In genomic region chr1:203326830-203327683, GRCh38 we compare ENCODE assay signal across 8 cellular contexts. TPM values are rescaled to one million over a fixed set of nuclear protein-coding genes. Genes with fewer than 3 reads are reported as not detected.
A peak's percentile ranks its signal among the peaks of the same experiment; 100 is the strongest.
DNase-seq lines count a peak whose midpoint lies in the region; ATAC-seq and FAIRE-seq lines count a peak whose summit lies in the region.

No MANE protein-coding gene starts in this region.

- intact Hi-C loops in activated T-helper 1 cell treated with anti-CD3 and anti-CD28 coated beads, Interleukin-12 subunit alpha, Interleukin-12 subunit beta, Interleukin-2, Interleukin-4 antibody, amounts not matched to agents 30 ng/mL and 10 ng/mL and 1 ng/mL, durations not matched to agents 14 hours and 24 hours and 36 hours (cut with micrococcal nuclease), result loop anchor here (1.0 to 10.0 kb wide), 15 partner anchors 11 to 1180 kb away; partner anchors contain the start of genes ATP2B4, BTG2, LAX1 and PPFIA4
- intact Hi-C loops in naive thymus-derived CD4-positive, alpha-beta T cell (cut with micrococcal nuclease), result loop anchor here (1.0 to 10.0 kb wide), 15 partner anchors 10 to 1958 kb away; partner anchors contain the start of genes BTG2 (in 2 of the 2), ATP2B4 (in 1 of the 2), KDM5B (in 1 of the 2) and LAX1 (in 1 of the 2)

- no peaks in the 10 kb centered on the region for H3K9me3 Mint-ChIP-seq in activated T-helper 1 cell treated with anti-CD3 and anti-CD28 coated beads, Interleukin-12 subunit alpha, Interleukin-12 subunit beta, Interleukin-2, Interleukin-4 antibody, amounts not matched to agents 30 ng/mL and 10 ng/mL and 1 ng/mL, durations not matched to agents 14 hours and 24 hours and 36 hours
- H3K9me3 Mint-ChIP-seq in naive thymus-derived CD4-positive, alpha-beta T cell, result no peaks in the 10 kb centered on the region
- no peaks in the 10 kb centered on the region for H3K9me3 Mint-ChIP-seq in stimulated activated naive B cell treated with anti-CD40 and anti-IgM and Interleukin-4, amounts not matched to agents 10 μg/mL and 1 μg/mL and 100 μg/mL, for 72 hours

- CTCF ChIA-PET in naive thymus-derived CD4-positive, alpha-beta T cell (lab: Charles Lee), result interaction anchor here (0.6 to 9.7 kb wide), 9 partner anchors 11 to 984 kb away, joined by 3 to 215 read pairs (median 14); partner anchors contain the start of gene BTG2

- POLR2A ChIA-PET in naive thymus-derived CD4-positive, alpha-beta T cell (lab: Charles Lee), result interaction anchor here (0.8 to 24.2 kb wide), 10 partner anchors 10 to 356 kb away, joined by 3 to 1812 read pairs (median 10); partner anchors contain the start of genes ATP2B4 and BTG2

- peak; percentile 90 for DNase-seq in DMS79 (lab: John Stamatoyannopoulos, UW)
- DNase-seq in RCC 7860 (ENCODE audit: low spot score), result peak; percentile 57
- DNase-seq in activated T-helper 1 cell treated with anti-CD3 and anti-CD28 coated beads, Interleukin-12 subunit alpha, Interleukin-12 subunit beta, Interleukin-2, Interleukin-4 antibody, amounts not matched to agents 30 ng/mL and 10 ng/mL and 1 ng/mL, durations not matched to agents 14 hours and 24 hours and 36 hours (ENCODE audit: low spot score), result peak; percentile 94
- peak; percentile 75 for DNase-seq in fibroblast of gingiva (ENCODE audit: low read depth)
- DNase-seq in naive thymus-derived CD4-positive, alpha-beta T cell, result peak; percentile 90 to 96 (median 94)
- DNase-seq in stimulated activated naive B cell treated with anti-CD40 and anti-IgM and Interleukin-4, amounts not matched to agents 10 μg/mL and 1 μg/mL and 100 μg/mL, for 72 hours, result peak; percentile 94

- H3K4me3 Mint-ChIP-seq in activated T-helper 1 cell treated with anti-CD3 and anti-CD28 coated beads, Interleukin-12 subunit alpha, Interleukin-12 subunit beta, Interleukin-2, Interleukin-4 antibody, amounts not matched to agents 30 ng/mL and 10 ng/mL and 1 ng/mL, durations not matched to agents 14 hours and 24 hours and 36 hours, result peak overlapping the region; percentile 79
- peak overlapping the region; percentile 80 to 89 (median 86) for H3K4me3 Mint-ChIP-seq in naive thymus-derived CD4-positive, alpha-beta T cell
- H3K4me3 Mint-ChIP-seq in stimulated activated naive B cell treated with anti-CD40 and anti-IgM and Interleukin-4, amounts not matched to agents 10 μg/mL and 1 μg/mL and 100 μg/mL, for 72 hours, result peak overlapping the region; percentile 83 to 87

- FAIRE-seq in RCC 7860 (lab: Jason Lieb, UNC), result peak; percentile 40

- peak overlapping the region; percentile 84 for H3K27ac ChIP-seq in KOPT-K1 (ENCODE audit: low read depth, low read length, poor library complexity, severe bottlenecking)
- peak overlapping the region; percentile 98 for H3K27ac ChIP-seq in naive thymus-derived CD4-positive, alpha-beta T cell (ENCODE audit: low read depth, low read length)

- H3K36me3 Mint-ChIP-seq in activated T-helper 1 cell treated with anti-CD3 and anti-CD28 coated beads, Interleukin-12 subunit alpha, Interleukin-12 subunit beta, Interleukin-2, Interleukin-4 antibody, amounts not matched to agents 30 ng/mL and 10 ng/mL and 1 ng/mL, durations not matched to agents 14 hours and 24 hours and 36 hours (ENCODE audit: low read depth), result no peaks in the 10 kb centered on the region
- no peaks in the 10 kb centered on the region for H3K36me3 Mint-ChIP-seq in naive thymus-derived CD4-positive, alpha-beta T cell
- no peaks in the 10 kb centered on the region for H3K36me3 Mint-ChIP-seq in stimulated activated naive B cell treated with anti-CD40 and anti-IgM and Interleukin-4, amounts not matched to agents 10 μg/mL and 1 μg/mL and 100 μg/mL, for 72 hours

- peak overlapping the region; percentile 72 for H3K4me3 ChIP-seq in naive thymus-derived CD4-positive, alpha-beta T cell (ENCODE audit: low read length)

- no peaks in the 10 kb centered on the region for H3K36me3 ChIP-seq in KOPT-K1 (ENCODE audit: insufficient read depth, low read length)
- no peaks in the 10 kb centered on the region for H3K36me3 ChIP-seq in naive thymus-derived CD4-positive, alpha-beta T cell (ENCODE audit: control insufficient read depth in 2 of 3, insufficient read depth in 3 of 3, low read length in 3 of 3)

- H3K27me3 Mint-ChIP-seq in activated T-helper 1 cell treated with anti-CD3 and anti-CD28 coated beads, Interleukin-12 subunit alpha, Interleukin-12 subunit beta, Interleukin-2, Interleukin-4 antibody, amounts not matched to agents 30 ng/mL and 10 ng/mL and 1 ng/mL, durations not matched to agents 14 hours and 24 hours and 36 hours (ENCODE audit: insufficient read depth), result peaks cover 2% of the 10 kb centered on the region
- no peaks in the 10 kb centered on the region for H3K27me3 Mint-ChIP-seq in naive thymus-derived CD4-positive, alpha-beta T cell
- no peaks in the 10 kb centered on the region for H3K27me3 Mint-ChIP-seq in stimulated activated naive B cell treated with anti-CD40 and anti-IgM and Interleukin-4, amounts not matched to agents 10 μg/mL and 1 μg/mL and 100 μg/mL, for 72 hours

- H3K4me1 ChIP-seq in naive thymus-derived CD4-positive, alpha-beta T cell (ENCODE audit: control insufficient read depth in 2 of 2, insufficient read depth in 2 of 2, low read length in 2 of 2), result peaks cover 55 to 56% of the 10 kb centered on the region in 2 donors

- H3K27me3 ChIP-seq in naive thymus-derived CD4-positive, alpha-beta T cell (ENCODE audit: control insufficient read depth in 2 of 2, insufficient read depth in 2 of 2, low read length in 2 of 2), result no peaks in the 10 kb centered on the region

- peak; percentile 56 for ATAC-seq in GM21825 (IDR thresholded peaks at IDR 0.05; ENCODE audit: unreplicated experiment)
- peak; percentile 84 for ATAC-seq in naive thymus-derived CD4-positive, alpha-beta T cell
- peak; percentile 80 to 83 for ATAC-seq in stimulated activated naive B cell treated with anti-CD40 and anti-IgM and Interleukin-4, amounts not matched to agents 10 μg/mL and 1 μg/mL and 100 μg/mL, for 72 hours (replicated peaks)

- peak overlapping the region; percentile 97 for H3K27ac Mint-ChIP-seq in activated T-helper 1 cell treated with anti-CD3 and anti-CD28 coated beads, Interleukin-12 subunit alpha, Interleukin-12 subunit beta, Interleukin-2, Interleukin-4 antibody, amounts not matched to agents 30 ng/mL and 10 ng/mL and 1 ng/mL, durations not matched to agents 14 hours and 24 hours and 36 hours
- H3K27ac Mint-ChIP-seq in naive thymus-derived CD4-positive, alpha-beta T cell, result peak overlapping the region; percentile 90 to 100 (median 99)
- peak overlapping the region; percentile 93 for H3K27ac Mint-ChIP-seq in stimulated activated naive B cell treated with anti-CD40 and anti-IgM and Interleukin-4, amounts not matched to agents 10 μg/mL and 1 μg/mL and 100 μg/mL, for 72 hours

- H3K4me1 Mint-ChIP-seq in activated T-helper 1 cell treated with anti-CD3 and anti-CD28 coated beads, Interleukin-12 subunit alpha, Interleukin-12 subunit beta, Interleukin-2, Interleukin-4 antibody, amounts not matched to agents 30 ng/mL and 10 ng/mL and 1 ng/mL, durations not matched to agents 14 hours and 24 hours and 36 hours (ENCODE audit: low read depth), result peaks cover 65% of the 10 kb centered on the region
- peaks cover 40 to 73% (median 70%) of the 10 kb centered on the region in 7 donors for H3K4me1 Mint-ChIP-seq in naive thymus-derived CD4-positive, alpha-beta T cell
- peaks cover 62 to 75% of the 10 kb centered on the region in 2 donors for H3K4me1 Mint-ChIP-seq in stimulated activated naive B cell treated with anti-CD40 and anti-IgM and Interleukin-4, amounts not matched to agents 10 μg/mL and 1 μg/mL and 100 μg/mL, for 72 hours

- no peaks in the 10 kb centered on the region for H3K9me3 ChIP-seq in KOPT-K1 (ENCODE audit: insufficient read depth, low read length, poor library complexity, severe bottlenecking)
- no peaks in the 10 kb centered on the region for H3K9me3 ChIP-seq in naive thymus-derived CD4-positive, alpha-beta T cell (ENCODE audit: control insufficient read depth in 2 of 3, low read length in 3 of 3)

RNA-seq across cellular contexts. Expression of gene BTG2, which starts 21.7 kb away (rescaled TPM):
- total RNA-seq in activated T-helper 1 cell treated with anti-CD3 and anti-CD28 coated beads, Interleukin-12 subunit alpha, Interleukin-12 subunit beta, Interleukin-2, Interleukin-4 antibody, amounts not matched to agents 30 ng/mL and 10 ng/mL and 1 ng/mL, durations not matched to agents 14 hours and 24 hours and 36 hours, result 137 and 139 TPM in 2 replicates
- 100 to 1,000 TPM; 141 to 654 (median 241) TPM for total RNA-seq in naive thymus-derived CD4-positive, alpha-beta T cell
- 100 to 1,000 TPM; 118 to 211 TPM for polyA plus RNA-seq in naive thymus-derived CD4-positive, alpha-beta T cell

RNA-seq across cellular contexts. Expression of gene FMOD, which starts 23.9 kb away (rescaled TPM):
- total RNA-seq in activated T-helper 1 cell treated with anti-CD3 and anti-CD28 coated beads, Interleukin-12 subunit alpha, Interleukin-12 subunit beta, Interleukin-2, Interleukin-4 antibody, amounts not matched to agents 30 ng/mL and 10 ng/mL and 1 ng/mL, durations not matched to agents 14 hours and 24 hours and 36 hours, result 3.4 and 4.1 TPM in 2 replicates
- not detected for total RNA-seq in naive thymus-derived CD4-positive, alpha-beta T cell
- not detected for polyA plus RNA-seq in naive thymus-derived CD4-positive, alpha-beta T cell

Comparison
In these comparisons a context has a peak if more than half of its experiments do, and no peak if none do; other contexts are left out.
1. Peak in every context shown above with its lines: DNase-seq, ATAC-seq, H3K4me3 ChIP-seq and H3K27ac ChIP-seq.